In genomic region chr12:132600048-132601032, GRCh38 we compare ENCODE assay signal across 1 cellular context.
TF ChIP-seq lines count a peak whose summit lies in the region.

No MANE protein-coding gene starts in this region.

TF ChIP-seq in K562, 482 proteins besides CTCF, POLR2A, EP300 and RAD21 (continued from another document and continues in another):
- 0 out of 2 replicates have a peak, but pooled peaks have one; percentile 47 for TF ChIP-seq E2F1 (CRISPR knock-in tag; IDR thresholded peaks at IDR 0.05)
- 0 out of 4 replicates have a peak, but pooled peaks of 1 of the 2 experiments have one; percentile 15 for TF ChIP-seq NONO (IDR thresholded peaks at IDR 0.05; ENCODE audit: low read depth in 2 of 2, low read length in 1 of 2)
- TF ChIP-seq POLR3A (IDR thresholded peaks at IDR 0.05; ENCODE audit: borderline replicate concordance, extremely low read depth, insufficient read depth, insufficient read length) = no peak
- TF ChIP-seq SMAD2 (IDR thresholded peaks at IDR 0.05; ENCODE audit: low read depth, low read length) = no peak
- peak; percentile 61; the same call in 1 of the 2 replicates for TF ChIP-seq MTA3 (IDR thresholded peaks at IDR 0.05; ENCODE audit: borderline replicate concordance)
- no peak for TF ChIP-seq HBP1 (CRISPR knock-in tag; IDR thresholded peaks at IDR 0.05)
- no peak for TF ChIP-seq ZNF696 (CRISPR knock-in tag; conservative IDR thresholded peaks at IDR 0.05)
- no peak for TF ChIP-seq CUX1 (CRISPR knock-in tag; IDR thresholded peaks at IDR 0.05)
- no peak for TF ChIP-seq THAP7 (CRISPR knock-in tag; IDR thresholded peaks at IDR 0.05)
- TF ChIP-seq ATF3 (IDR thresholded peaks at IDR 0.05) = no peak
- no peak for TF ChIP-seq ATF3 (CRISPR knock-in tag; conservative IDR thresholded peaks at IDR 0.05)
- no peak for TF ChIP-seq SAFB2 (IDR thresholded peaks at IDR 0.05; ENCODE audit: borderline replicate concordance, low read depth, low read length, severe bottlenecking)
- TF ChIP-seq RBBP5 (IDR thresholded peaks at IDR 0.05; ENCODE audit: borderline replicate concordance, insufficient read depth, low read length, poor library complexity, severe bottlenecking) = no peak
- no peak for TF ChIP-seq ELK1 (CRISPR knock-in tag; IDR thresholded peaks at IDR 0.05)
- TF ChIP-seq CREM (IDR thresholded peaks at IDR 0.05; ENCODE audit: low read depth) = peak; percentile 57
- no peak for TF ChIP-seq PTRF (tag; IDR thresholded peaks at IDR 0.05)
- no peak for TF ChIP-seq NFXL1 (CRISPR knock-in tag; IDR thresholded peaks at IDR 0.05)
- no peak for TF ChIP-seq ZNF24 (IDR thresholded peaks at IDR 0.05)
- TF ChIP-seq ZNF398 (CRISPR knock-in tag; IDR thresholded peaks at IDR 0.05) = no peak
- no peak for TF ChIP-seq ZNF79 (CRISPR knock-in tag; IDR thresholded peaks at IDR 0.05; ENCODE audit: low read depth)
- no peak for TF ChIP-seq WHSC1 (IDR thresholded peaks at IDR 0.05; ENCODE audit: low read length)
- no peak for TF ChIP-seq DNMT1 (IDR thresholded peaks at IDR 0.05)
- TF ChIP-seq NBN (IDR thresholded peaks at IDR 0.05; ENCODE audit: low read depth) = no peak
- no peak for TF ChIP-seq JUNB (CRISPR knock-in tag; conservative IDR thresholded peaks at IDR 0.05)
- TF ChIP-seq L3MBTL2 (IDR thresholded peaks at IDR 0.05) = peak; percentile 80
- no peak for TF ChIP-seq SIRT6 (IDR thresholded peaks at IDR 0.05; ENCODE audit: low read depth, low read length)
- TF ChIP-seq SRSF1 (IDR thresholded peaks at IDR 0.05; ENCODE audit: low read depth, low read length) = no peak
- no peak for TF ChIP-seq ZNF395 (CRISPR knock-in tag; IDR thresholded peaks at IDR 0.05)
- TF ChIP-seq SREBF2 (CRISPR knock-in tag; IDR thresholded peaks at IDR 0.05) = no peak
- no peak for TF ChIP-seq KAT2B (IDR thresholded peaks at IDR 0.05; ENCODE audit: low read depth, low read length)
- TF ChIP-seq HMG20B (CRISPR knock-in tag; IDR thresholded peaks at IDR 0.05) = no peak
- TF ChIP-seq ZNF57 (CRISPR knock-in tag; IDR thresholded peaks at IDR 0.05) = no peak
- no peak for TF ChIP-seq SRSF9 (IDR thresholded peaks at IDR 0.05; ENCODE audit: borderline replicate concordance, low read depth, low read length)
- no peak for TF ChIP-seq ZEB2 (IDR thresholded peaks at IDR 0.05)
- no peak for TF ChIP-seq NR2F6 (CRISPR knock-in tag; IDR thresholded peaks at IDR 0.05)
- no peak for TF ChIP-seq ZNF778 (CRISPR knock-in tag; IDR thresholded peaks at IDR 0.05)
- TF ChIP-seq TRIM24 (IDR thresholded peaks at IDR 0.05) = no peak
- TF ChIP-seq CBFB (CRISPR knock-in tag; IDR thresholded peaks at IDR 0.05) = no peak
- no peak for TF ChIP-seq RUNX1 (IDR thresholded peaks at IDR 0.05; ENCODE audit: low read depth)
- TF ChIP-seq ZMIZ1 (IDR thresholded peaks at IDR 0.05; ENCODE audit: low read depth in 2 of 2, low read length in 2 of 2) = no peak
- no peak for TF ChIP-seq ZNF785 (CRISPR knock-in tag; IDR thresholded peaks at IDR 0.05)
- TF ChIP-seq MCM7 (IDR thresholded peaks at IDR 0.05) = no peak
- TF ChIP-seq HDAC2 (IDR thresholded peaks at IDR 0.05) = no peak
- TF ChIP-seq TAF1 (IDR thresholded peaks at IDR 0.05; ENCODE audit: control insufficient read depth, extremely low read depth, insufficient read depth, low read length, severe bottlenecking) = peak; percentile 23
- TF ChIP-seq E2F6 (IDR thresholded peaks at IDR 0.05; ENCODE audit: borderline replicate concordance in 1 of 2, extremely low read depth in 1 of 2, insufficient read depth in 1 of 2, insufficient read length in 1 of 2, low read depth in 1 of 2, low read length in 1 of 2, poor library complexity in 1 of 2, severe bottlenecking in 1 of 2) = peak; percentile 45 to 86
- TF ChIP-seq GABPB2 (CRISPR knock-in tag; conservative IDR thresholded peaks at IDR 0.05) = no peak
